In genomic region chr2:178482437-178482836, GRCh38 we compare ENCODE assay signal across 7 cellular contexts. TPM values are rescaled to one million over a fixed set of nuclear protein-coding genes. Genes with fewer than 3 reads are reported as not detected.
DNase-seq lines count a peak whose midpoint lies in the region; ATAC-seq and TF ChIP-seq lines count a peak whose summit lies in the region.

No MANE protein-coding gene starts in this region.

- peaks cover 15% of the 10 kb centered on the region for H3F3A ChIP-seq in PC-9 (ENCODE audit: insufficient read depth, low read depth)

- peaks cover 69% of the 10 kb centered on the region for H3K79me2 ChIP-seq in PC-9 (ENCODE audit: low read depth)

- no peaks in the 10 kb centered on the region for H3K27me3 ChIP-seq in PC-9 (ENCODE audit: insufficient read depth, low read depth)

- peak overlapping the region; percentile 77; the same call in 1 of the 2 replicates for H3K4me3 ChIP-seq in PC-9

- peak; percentile 39 for ATAC-seq in GM18517 (IDR thresholded peaks at IDR 0.05; ENCODE audit: unreplicated experiment)

- peaks cover 19% of the 10 kb centered on the region for H3K36me3 ChIP-seq in PC-9 (ENCODE audit: low read depth)

- H3K4me1 ChIP-seq in PC-9 (replicated peaks; ENCODE audit: insufficient read depth): peaks cover 51% of the 10 kb centered on the region

- no peak overlapping the region for H2AFZ ChIP-seq in PC-9

- peak overlapping the region in 1 of 3 experiments; percentile 23 for H3K27ac Mint-ChIP-seq in nephron

- intact Hi-C loops in PC-9 (cut with micrococcal nuclease; ENCODE audit: unreplicated experiment): no loop called here

- H3K9me2 ChIP-seq in PC-9 (ENCODE audit: insufficient read depth): no peaks in the 10 kb centered on the region

- H3K36me3 Mint-ChIP-seq in nephron (ENCODE audit: low read depth): peaks cover 17% of the 10 kb centered on the region

- peaks cover 35% of the 10 kb centered on the region for H3K4me1 Mint-ChIP-seq in nephron

- CTCF ChIA-PET in HEK293T (lab: Yijun Ruan, JAX) (interaction anchor here (0.7 kb wide), 1 partner anchor 15 kb away, joined by 3 read pairs; no protein-coding TSS in a partner anchor), PC-9 (lab: Charles Lee) (interaction anchor here (0.6 kb wide), 2 partner anchors 35 to 1188 kb away, joined by 5 to 10 read pairs; no protein-coding TSS in a partner anchor)

- POLR2A ChIA-PET in HEK293T (lab: Yijun Ruan, JAX): interaction anchor here (1.0 to 2.2 kb wide), 3 partner anchors 14 to 33 kb away, joined by 3 to 19 read pairs (median 3); partner anchors contain the start of genes PJVK and PRKRA
- POLR2A ChIA-PET in PC-9 (lab: Charles Lee; ENCODE audit: unreplicated experiment): interaction anchor here (0.5 to 1.2 kb wide), 3 partner anchors 16 to 33 kb away, joined by 5 to 16 read pairs (median 5); partner anchors contain the start of genes PJVK and PRKRA

- peak overlapping the region; percentile 96 for H3K4me2 ChIP-seq in PC-9

- DNase-seq in HEK293T (ENCODE audit: extremely low spot score) (no peak), PC-9 (no peak), GM19238 (ENCODE audit: insufficient read length, low spot score) (no peak), amygdala (lab: John Stamatoyannopoulos, UW) (no peak)
- no peak for DNase-seq in activated CD4-positive, alpha-beta T cell treated with anti-CD3 and anti-CD28 coated beads for 1 hour

- H3K4me3 Mint-ChIP-seq in nephron: peak overlapping the region; percentile 93 to 99 (median 97)

- no TSS peak for BruUV-seq in PC-9 (replicated peaks; lab: Mats Ljungman, UMichigan)

- H3K9me3 ChIP-seq in PC-9 (ENCODE audit: insufficient read depth, low read depth): no peaks in the 10 kb centered on the region

- no peak for TF ChIP-seq CTCF in PC-9 (conservative IDR thresholded peaks at IDR 0.05)
- TF ChIP-seq CTCF in nephron (IDR thresholded peaks at IDR 0.05; ENCODE audit: unreplicated experiment in 3 of 3): no peak

- no peak overlapping the region for H3K27ac ChIP-seq in PC-9

- no peaks in the 10 kb centered on the region for H3K27me3 Mint-ChIP-seq in nephron (ENCODE audit: low read depth)

- H4K20me1 ChIP-seq in PC-9 (ENCODE audit: insufficient read depth): peaks cover 50% of the 10 kb centered on the region

- H3K9me3 Mint-ChIP-seq in nephron: no peaks in the 10 kb centered on the region

TF ChIP-seq in HEK293T, 16 proteins besides CTCF, POLR2A, EP300 and RAD21:
- peak; percentile 60; the same call in 1 of the 2 replicates for TF ChIP-seq ZNF384 (IDR thresholded peaks at IDR 0.05)
- no peak for TF ChIP-seq SP1 (IDR thresholded peaks at IDR 0.05)

RNA-seq across cellular contexts. Expression of gene PLEKHA3, which starts 2.2 kb away (rescaled TPM):
- 35.7 and 50.3 TPM in 2 replicates for total RNA-seq in PC-9 (2021)

RNA-seq across cellular contexts. Expression of gene FKBP7, which starts 4.0 kb away (rescaled TPM):
- 3.8 and 6.1 TPM in 2 replicates for total RNA-seq in PC-9 (2021)

RNA-seq across cellular contexts. Expression of gene PJVK, which starts 31.3 kb away (rescaled TPM):
- 14.6 and 16.9 TPM in 2 replicates for total RNA-seq in PC-9 (2021)

RNA-seq across cellular contexts. Expression of gene PRKRA, which starts 31.5 kb away (rescaled TPM):
- 87.0 and 93.3 TPM in 2 replicates for total RNA-seq in PC-9 (2021)
